Comparison of ENCODE assay signal across 18 cellular contexts in genomic region chr20:35665949-35666288, GRCh38. TPM values are rescaled to one million over a fixed set of nuclear protein-coding genes. Genes with fewer than 3 reads are reported as not detected.
DNase-seq lines count a peak whose midpoint lies in the region; ATAC-seq lines count a peak whose summit lies in the region.
"Had no signal": no experiment of that assay in that cellular context is flagged by ENCODE, and none has a peak within 500 bp of the region (broad histone marks: within the 10 kb centered on the region; RNA-seq: fewer than 3 reads in every experiment).

No MANE protein-coding gene starts in this region.

- H3K4me1 ChIP-seq in CD8-positive, alpha-beta memory T cell (ENCODE audit: insufficient read depth, low read length) = peaks cover 29% of the 10 kb centered on the region
- H3K4me1 ChIP-seq in trophoblast cell (ENCODE audit: control insufficient read depth in 1 of 2, insufficient read depth in 2 of 2, low read length in 2 of 2) = peaks cover 0 to 5% of the 10 kb centered on the region in 2 experiments
- peaks cover 5% of the 10 kb centered on the region for H3K4me1 ChIP-seq in right cardiac atrium (ENCODE audit: control insufficient read depth, insufficient read depth, low read length)

- H3K9me3 ChIP-seq in CD8-positive, alpha-beta memory T cell (ENCODE audit: low read length) = no peaks in the 10 kb centered on the region
- H3K9me3 ChIP-seq in trophoblast cell (ENCODE audit: insufficient read depth, low read depth, low read length) (no peaks in the 10 kb centered on the region), right cardiac atrium (ENCODE audit: control insufficient read depth, low read length) (no peaks in the 10 kb centered on the region)
- H3K9me3 ChIP-seq: BLaER1 treated with 17β-estradiol and CSF1 and Interleukin-3, amounts not matched to agents 10 nM and 100 nM; vagina had no signal

- H3K79me1 ChIP-seq in trophoblast cell (ENCODE audit: low read length) = peaks cover 11% of the 10 kb centered on the region

- peaks cover 26% of the 10 kb centered on the region for H3K36me3 ChIP-seq in CD8-positive, alpha-beta memory T cell (ENCODE audit: insufficient read depth, low read length)
- H3K36me3 ChIP-seq in trophoblast cell (ENCODE audit: control insufficient read depth in 1 of 2, insufficient read depth in 2 of 2, low read length in 2 of 2) = peaks cover 7 to 10% of the 10 kb centered on the region in 2 experiments

- no peak overlapping the region for H2AK5ac ChIP-seq in trophoblast cell (ENCODE audit: low read length)

- H3K27me3 ChIP-seq in CD8-positive, alpha-beta memory T cell (ENCODE audit: insufficient read depth, low read length, poor library complexity, severe bottlenecking) = no peaks in the 10 kb centered on the region
- H3K27me3 ChIP-seq in trophoblast cell (ENCODE audit: insufficient read depth, low read length) (no peaks in the 10 kb centered on the region), right cardiac atrium (ENCODE audit: control insufficient read depth, insufficient read depth) (no peaks in the 10 kb centered on the region)
- H3K27me3 ChIP-seq: BLaER1 treated with 17β-estradiol and CSF1 and Interleukin-3, amounts not matched to agents 10 nM and 100 nM; cardiac muscle cell; vagina had no signal

- H3K9me3 Mint-ChIP-seq in activated T-cell treated with anti-CD3 and anti-CD28 coated beads, Interleukin-2, amount 50 U/mL, for 4 hours = no peaks in the 10 kb centered on the region
- H3K9me3 Mint-ChIP-seq in activated T-cell treated with anti-CD3 and anti-CD28 coated beads, Interleukin-2, amount 50 U/mL, for 72 hours = no peaks in the 10 kb centered on the region
- H3K9me3 Mint-ChIP-seq in CD8-positive, alpha-beta memory T cell = no peaks in the 10 kb centered on the region
- no peaks in the 10 kb centered on the region for H3K9me3 Mint-ChIP-seq in activated naive CD8-positive, alpha-beta T cell treated with anti-CD3 and anti-CD28 coated beads, Interleukin-2, amount 50 U/mL, for 24 hours

- no peak for ATAC-seq in activated T-cell treated with anti-CD3 and anti-CD28 coated beads, Interleukin-2, amount 50 U/mL, for 4 hours
- no peak for ATAC-seq in activated T-cell treated with anti-CD3 and anti-CD28 coated beads, Interleukin-2, amount 50 U/mL, for 72 hours (replicated peaks in 1 of 2)
- no peak for ATAC-seq in activated naive CD8-positive, alpha-beta T cell treated with anti-CD3 and anti-CD28 coated beads, Interleukin-2, amount 50 U/mL, for 24 hours
- ATAC-seq in right cardiac atrium (no peak), GM19023 (IDR thresholded peaks at IDR 0.05; ENCODE audit: unreplicated experiment) (no peak)
- ATAC-seq: left ventricle myocardium superior had no signal

- no peak overlapping the region for H2BK12ac ChIP-seq in trophoblast cell (ENCODE audit: low read length)

- no peak overlapping the region for H4K91ac ChIP-seq in trophoblast cell (ENCODE audit: low read depth, low read length)

- peaks cover 26% of the 10 kb centered on the region for H3K4me1 Mint-ChIP-seq in activated T-cell treated with anti-CD3 and anti-CD28 coated beads, Interleukin-2, amount 50 U/mL, for 4 hours (ENCODE audit: low read depth)
- H3K4me1 Mint-ChIP-seq in activated T-cell treated with anti-CD3 and anti-CD28 coated beads, Interleukin-2, amount 50 U/mL, for 72 hours (ENCODE audit: low read depth) = peaks cover 27% of the 10 kb centered on the region
- H3K4me1 Mint-ChIP-seq in CD8-positive, alpha-beta memory T cell = peaks cover 35 to 36% (median 36%) of the 10 kb centered on the region in 3 donors
- H3K4me1 Mint-ChIP-seq in activated naive CD8-positive, alpha-beta T cell treated with anti-CD3 and anti-CD28 coated beads, Interleukin-2, amount 50 U/mL, for 24 hours = peaks cover 25% of the 10 kb centered on the region

- H3K27me3 Mint-ChIP-seq in activated T-cell treated with anti-CD3 and anti-CD28 coated beads, Interleukin-2, amount 50 U/mL, for 4 hours (ENCODE audit: low read depth) = no peaks in the 10 kb centered on the region
- no peaks in the 10 kb centered on the region for H3K27me3 Mint-ChIP-seq in activated T-cell treated with anti-CD3 and anti-CD28 coated beads, Interleukin-2, amount 50 U/mL, for 72 hours (ENCODE audit: low read depth)
- H3K27me3 Mint-ChIP-seq in CD8-positive, alpha-beta memory T cell = no peaks in the 10 kb centered on the region
- no peaks in the 10 kb centered on the region for H3K27me3 Mint-ChIP-seq in activated naive CD8-positive, alpha-beta T cell treated with anti-CD3 and anti-CD28 coated beads, Interleukin-2, amount 50 U/mL, for 24 hours

- no peak overlapping the region for H3K9ac ChIP-seq in trophoblast cell (ENCODE audit: low read length)

- DNase-seq in activated T-cell treated with anti-CD3 and anti-CD28 coated beads, Interleukin-2, amount 50 U/mL, for 4 hours = no peak
- no peak for DNase-seq in activated T-cell treated with anti-CD3 and anti-CD28 coated beads, Interleukin-2, amount 50 U/mL, for 72 hours
- DNase-seq in CD8-positive, alpha-beta memory T cell = no peak
- no peak for DNase-seq in activated naive CD8-positive, alpha-beta T cell treated with anti-CD3 and anti-CD28 coated beads, Interleukin-2, amount 50 U/mL, for 24 hours
- DNase-seq in trophoblast cell (no peak), right cardiac atrium (no peak), NOMO-1 (lab: John Stamatoyannopoulos, UW; ENCODE audit: unreplicated experiment in 2 of 2) (no peak)
- DNase-seq: aorta; Kasumi-1; left ventricle myocardium superior; NCI-H1694; NCI-H2171; NCI-H524 treated with DMSO at 0.1 percent for 48 hours; stimulated activated CD4-positive, alpha-beta T cell treated with anti-CD3 and anti-CD28 coated beads, Interleukin-2, amount 100 ng/mL, for 24 hours had no signal

- intact Hi-C loops in right cardiac atrium (cut with DNase I) = no loop called here

- peaks cover 29% of the 10 kb centered on the region for H3K36me3 Mint-ChIP-seq in activated T-cell treated with anti-CD3 and anti-CD28 coated beads, Interleukin-2, amount 50 U/mL, for 4 hours (ENCODE audit: insufficient read depth)
- H3K36me3 Mint-ChIP-seq in activated T-cell treated with anti-CD3 and anti-CD28 coated beads, Interleukin-2, amount 50 U/mL, for 72 hours (ENCODE audit: insufficient read depth in 2 of 2) = peaks cover 5 to 25% of the 10 kb centered on the region in 2 donors
- peaks cover 10 to 46% (median 15%) of the 10 kb centered on the region in 3 donors for H3K36me3 Mint-ChIP-seq in CD8-positive, alpha-beta memory T cell
- peaks cover 43% of the 10 kb centered on the region for H3K36me3 Mint-ChIP-seq in activated naive CD8-positive, alpha-beta T cell treated with anti-CD3 and anti-CD28 coated beads, Interleukin-2, amount 50 U/mL, for 24 hours (ENCODE audit: low read depth)

- no peak overlapping the region for H3K4ac ChIP-seq in trophoblast cell (ENCODE audit: low read depth, low read length)

- no peak overlapping the region for H3K27ac ChIP-seq in CD8-positive, alpha-beta memory T cell (ENCODE audit: low read depth, low read length)
- H3K27ac ChIP-seq in trophoblast cell (ENCODE audit: low read depth, low read length) (no peak overlapping the region), right cardiac atrium (ENCODE audit: low read length) (no peak overlapping the region)

- H3K4me2 ChIP-seq in trophoblast cell (ENCODE audit: low read length) = no peak overlapping the region

- no peak overlapping the region for H3K4me3 ChIP-seq in CD8-positive, alpha-beta memory T cell (ENCODE audit: low read length)
- H3K4me3 ChIP-seq in trophoblast cell (ENCODE audit: low read depth, low read length) = no peak overlapping the region
- H3K4me3 ChIP-seq in right cardiac atrium (ENCODE audit: low read length) = no peak overlapping the region
- H3K4me3 ChIP-seq: cardiac muscle cell had no signal

- H3K23ac ChIP-seq in trophoblast cell (ENCODE audit: low read length) = no peak overlapping the region

- POLR2A ChIA-PET in CD8-positive, alpha-beta memory T cell (lab: Charles Lee) = interaction anchor here (0.5 to 2.6 kb wide), 4 partner anchors 14 to 175 kb away, joined by 3 to 28 read pairs (median 4); partner anchors contain the start of gene RBM39

- no peak overlapping the region for H3K18ac ChIP-seq in trophoblast cell (ENCODE audit: low read length)

- H2BK5ac ChIP-seq in trophoblast cell (ENCODE audit: low read depth, low read length, poor library complexity) = no peak overlapping the region

- H3K79me2 ChIP-seq in trophoblast cell (ENCODE audit: control insufficient read depth, insufficient read depth, low read length, poor library complexity) = peaks cover 13% of the 10 kb centered on the region

- H4K8ac ChIP-seq in trophoblast cell (ENCODE audit: low read depth, low read length) = peak overlapping the region; percentile 53

- H3K4me3 Mint-ChIP-seq in activated T-cell treated with anti-CD3 and anti-CD28 coated beads, Interleukin-2, amount 50 U/mL, for 4 hours = peak overlapping the region; percentile 43
- peak overlapping the region in 1 of 2 donors; percentile 15 for H3K4me3 Mint-ChIP-seq in activated T-cell treated with anti-CD3 and anti-CD28 coated beads, Interleukin-2, amount 50 U/mL, for 72 hours
- peak overlapping the region in 4 of 7 donors; percentile 29 to 54 (median 42) for H3K4me3 Mint-ChIP-seq in CD8-positive, alpha-beta memory T cell
- H3K4me3 Mint-ChIP-seq in activated naive CD8-positive, alpha-beta T cell treated with anti-CD3 and anti-CD28 coated beads, Interleukin-2, amount 50 U/mL, for 24 hours = no peak overlapping the region

- H3K27ac Mint-ChIP-seq in activated T-cell treated with anti-CD3 and anti-CD28 coated beads, Interleukin-2, amount 50 U/mL, for 72 hours = no peak overlapping the region
- H3K27ac Mint-ChIP-seq in CD8-positive, alpha-beta memory T cell = peak overlapping the region in 4 of 8 donors; percentile 38 to 63 (median 50)
- H3K27ac Mint-ChIP-seq in activated naive CD8-positive, alpha-beta T cell treated with anti-CD3 and anti-CD28 coated beads, Interleukin-2, amount 50 U/mL, for 24 hours = peak overlapping the region; percentile 25

- H2AFZ ChIP-seq in trophoblast cell (ENCODE audit: insufficient read depth, low read length, poor library complexity) = no peak overlapping the region

- WGBS in trophoblast cell (ENCODE audit: extremely low coverage, insufficient coverage, insufficient read length) = no CpG with 5 or more reads among the region's 17 CpGs
- 98% methylated on average over 17 of the region's 17 CpGs for WGBS in right cardiac atrium

- CTCF ChIA-PET in CD8-positive, alpha-beta memory T cell (lab: Charles Lee) = interaction anchor here (0.8 to 1.1 kb wide), 2 partner anchors 46 to 210 kb away, joined by 3 to 4 read pairs; partner anchors contain the start of gene CEP250

- no peak overlapping the region for H2BK120ac ChIP-seq in trophoblast cell (ENCODE audit: insufficient read depth, low read length, poor library complexity)

- no peak overlapping the region for H4K12ac ChIP-seq in trophoblast cell (ENCODE audit: low read depth, low read length)

- no peak overlapping the region for H3K14ac ChIP-seq in trophoblast cell (ENCODE audit: low read length)

RNA-seq across cellular contexts. Expression of gene CPNE1, which starts 1.2 kb away (rescaled TPM):
- total RNA-seq in activated T-cell treated with anti-CD3 and anti-CD28 coated beads, Interleukin-2, amount 50 U/mL, for 4 hours = 100 to 1,000 TPM; 229 to 264 (median 257) TPM
- 100 to 1,000 TPM; 459 to 512 TPM for total RNA-seq in activated T-cell treated with anti-CD3 and anti-CD28 coated beads, Interleukin-2, amount 50 U/mL, for 72 hours
- total RNA-seq in CD8-positive, alpha-beta memory T cell = 100 to 1,000 TPM; 295 to 305 TPM
- polyA plus RNA-seq in CD8-positive, alpha-beta memory T cell = 378 TPM
- polyA plus RNA-seq in trophoblast cell (2013) = 121 and 122 TPM in 2 replicates
- total RNA-seq in right cardiac atrium = 10 to 100 TPM; 67.5 to 82.7 (median 77.9) TPM
- polyA plus RNA-seq in right cardiac atrium = 63.2 TPM

RNA-seq across cellular contexts. Expression of gene RBM12, which starts 1.2 kb away (rescaled TPM):
- 100 to 1,000 TPM; 135 to 137 (median 136) TPM for total RNA-seq in activated T-cell treated with anti-CD3 and anti-CD28 coated beads, Interleukin-2, amount 50 U/mL, for 4 hours
- 10 to 100 TPM; 71.1 to 92.4 TPM for total RNA-seq in activated T-cell treated with anti-CD3 and anti-CD28 coated beads, Interleukin-2, amount 50 U/mL, for 72 hours
- total RNA-seq in CD8-positive, alpha-beta memory T cell = 100 to 1,000 TPM; 103 to 110 TPM
- polyA plus RNA-seq in CD8-positive, alpha-beta memory T cell = 46.1 TPM
- 99.5 and 101 TPM in 2 replicates for polyA plus RNA-seq in trophoblast cell (2013)
- total RNA-seq in right cardiac atrium = 10 to 100 TPM; 46.1 to 59.1 (median 53.6) TPM
- polyA plus RNA-seq in right cardiac atrium = 8.7 TPM

RNA-seq across cellular contexts. Expression of gene NFS1, which starts 33.2 kb away (rescaled TPM):
- 10 to 100 TPM; 29.0 to 39.4 (median 38.4) TPM for total RNA-seq in activated T-cell treated with anti-CD3 and anti-CD28 coated beads, Interleukin-2, amount 50 U/mL, for 4 hours
- 10 to 100 TPM; 43.3 to 46.0 TPM for total RNA-seq in activated T-cell treated with anti-CD3 and anti-CD28 coated beads, Interleukin-2, amount 50 U/mL, for 72 hours
- 10 to 100 TPM; 36.4 to 37.7 TPM for total RNA-seq in CD8-positive, alpha-beta memory T cell
- 18.8 TPM for polyA plus RNA-seq in CD8-positive, alpha-beta memory T cell
- polyA plus RNA-seq in trophoblast cell (2013) = 11.7 and 11.8 TPM in 2 replicates
- 10 to 100 TPM; 29.2 to 41.7 (median 35.2) TPM for total RNA-seq in right cardiac atrium
- polyA plus RNA-seq in right cardiac atrium = 36.5 TPM

RNA-seq across cellular contexts. Expression of gene ROMO1, which starts 33.3 kb away (rescaled TPM):
- 100 to 1,000 TPM; 160 to 171 (median 171) TPM for total RNA-seq in activated T-cell treated with anti-CD3 and anti-CD28 coated beads, Interleukin-2, amount 50 U/mL, for 4 hours
- 10 to 100 TPM; 51.4 to 53.8 TPM for total RNA-seq in activated T-cell treated with anti-CD3 and anti-CD28 coated beads, Interleukin-2, amount 50 U/mL, for 72 hours
- total RNA-seq in CD8-positive, alpha-beta memory T cell = 100 to 1,000 TPM; 108 to 117 TPM
- 358 TPM for polyA plus RNA-seq in CD8-positive, alpha-beta memory T cell
- polyA plus RNA-seq in trophoblast cell (2013) = 506 and 511 TPM in 2 replicates
- total RNA-seq in right cardiac atrium = 100 to 1,000 TPM; 156 to 187 (median 168) TPM
- polyA plus RNA-seq in right cardiac atrium = 379 TPM

RNA-seq across cellular contexts. Expression of gene SPAG4, which starts 50.3 kb away (rescaled TPM):
- 1 to 10 TPM; 1.6 to 2.5 (median 1.9) TPM for total RNA-seq in activated T-cell treated with anti-CD3 and anti-CD28 coated beads, Interleukin-2, amount 50 U/mL, for 4 hours
- 1 to 10 TPM; 8.7 to 9.8 TPM for total RNA-seq in activated T-cell treated with anti-CD3 and anti-CD28 coated beads, Interleukin-2, amount 50 U/mL, for 72 hours
- 1 to 10 TPM; 2.1 TPM for total RNA-seq in CD8-positive, alpha-beta memory T cell
- 1.1 TPM for polyA plus RNA-seq in CD8-positive, alpha-beta memory T cell
- polyA plus RNA-seq in trophoblast cell (2013) = 2.7 and 3.1 TPM in 2 replicates
- 1 to 10 TPM; 3.7 to 5.0 (median 4.4) TPM for total RNA-seq in right cardiac atrium
- 6.7 TPM for polyA plus RNA-seq in right cardiac atrium
